Comparison of ENCODE assay signal across 11 cellular contexts in genomic region chr11:2919837-2920236, GRCh38. TPM values are rescaled to one million over a fixed set of nuclear protein-coding genes. Genes with fewer than 3 reads are reported as not detected.
DNase-seq lines count a peak whose midpoint lies in the region; ATAC-seq and TF ChIP-seq lines count a peak whose summit lies in the region.
"Had no signal": no experiment of that assay in that cellular context is flagged by ENCODE, and none has a peak within 500 bp of the region (broad histone marks: within the 10 kb centered on the region; RNA-seq: fewer than 3 reads in every experiment).

No MANE protein-coding gene starts in this region.

- no peak overlapping the region for H2BK5ac ChIP-seq in neuronal stem cell (ENCODE audit: low read length)

- no peaks in the 10 kb centered on the region for H3K4me1 ChIP-seq in right cardiac atrium (ENCODE audit: control insufficient read depth, insufficient read depth, low read length)
- H3K4me1 ChIP-seq in neuronal stem cell (ENCODE audit: control insufficient read depth in 2 of 2, insufficient read depth in 1 of 2, low read depth in 1 of 2, low read length in 2 of 2), result peaks cover 0 to 2% of the 10 kb centered on the region in 2 donors

- no peak for TF ChIP-seq CTCF in RWPE1 (conservative IDR thresholded peaks at IDR 0.05; ENCODE audit: low read depth)
- no peak for TF ChIP-seq CTCF in omental fat pad (IDR thresholded peaks at IDR 0.05)

- H3K18ac ChIP-seq in neuronal stem cell (ENCODE audit: low read length), result no peak overlapping the region

- H2AFZ ChIP-seq in neuronal stem cell (ENCODE audit: low read length), result no peak overlapping the region

- no peak overlapping the region for H3K23ac ChIP-seq in neuronal stem cell (ENCODE audit: low read depth, low read length, poor library complexity)

- peak in 1 of 2 donors; percentile 2 for ATAC-seq in right cardiac atrium
- no peak for ATAC-seq in Right ventricle myocardium inferior
- ATAC-seq in left lobe of liver, result no peak
- no peak for ATAC-seq in omental fat pad (ENCODE audit: low FRiP score)
- ATAC-seq: A549, HCT116 had no signal

- no peak overlapping the region for H4K8ac ChIP-seq in neuronal stem cell (ENCODE audit: low read depth, low read length)

- H4K91ac ChIP-seq in neuronal stem cell (ENCODE audit: low read depth, low read length, poor library complexity), result peak overlapping the region; percentile 53

- H3K4me3 ChIP-seq in right cardiac atrium (ENCODE audit: low read length), result no peak overlapping the region
- no peak overlapping the region for H3K4me3 ChIP-seq in neuronal stem cell (ENCODE audit: low read length in 2 of 2)
- H3K4me3 ChIP-seq: A549 had no signal

- no peak overlapping the region for H3K4me2 ChIP-seq in neuronal stem cell (ENCODE audit: insufficient read depth, low read length, poor library complexity, severe bottlenecking)
- H3K4me2 ChIP-seq: A549 had no signal

- 69% methylated on average over 13 of the region's 13 CpGs for WGBS in right cardiac atrium
- no CpG with 5 or more reads among the region's 13 CpGs for WGBS in neuronal stem cell (ENCODE audit: extremely low coverage in 2 of 2, insufficient read length in 2 of 2, insufficient replicate concordance in 1 of 2), 2 donors

- CTCF ChIA-PET in RWPE1 (lab: Yijun Ruan, JAX), result interaction anchor here (0.9 to 1.1 kb wide), 2 partner anchors 28 to 388 kb away, joined by 3 to 7 read pairs; no protein-coding TSS in a partner anchor

- H3K4ac ChIP-seq in neuronal stem cell (ENCODE audit: low read length), result no peak overlapping the region

- H2BK12ac ChIP-seq in neuronal stem cell (ENCODE audit: low read length), result no peak overlapping the region

- no peaks in the 10 kb centered on the region for H3K79me1 ChIP-seq in neuronal stem cell (ENCODE audit: low read depth, low read length)

- DNase-seq in right cardiac atrium (peak in 2 of 3 donors; percentile 51 to 74), Right ventricle myocardium inferior (ENCODE audit: missing footprints) (no peak), RWPE1 (ENCODE audit: low spot score) (no peak), neuronal stem cell (ENCODE audit: low spot score) (no peak), left lobe of liver (ENCODE audit: low spot score) (no peak), omental fat pad (ENCODE audit: low spot score) (no peak)
- DNase-seq: CD4-positive, CD25-positive, alpha-beta regulatory T cell; DMS53; GF-D8 had no signal

- no peak overlapping the region for H3K9ac ChIP-seq in neuronal stem cell (ENCODE audit: low read depth, low read length, poor library complexity)

- no peak overlapping the region for H3K14ac ChIP-seq in neuronal stem cell (ENCODE audit: low read length)

- POLR2A ChIA-PET in RWPE1 (lab: Yijun Ruan, JAX; ENCODE audit: low non-redundant PET), result no interaction called here

- H3K9me3 ChIP-seq in right cardiac atrium (ENCODE audit: control insufficient read depth, low read length) (no peaks in the 10 kb centered on the region), neuronal stem cell (replicated peaks in 1 of 2; ENCODE audit: control insufficient read depth in 2 of 2, insufficient read depth in 1 of 2, low read depth in 1 of 2, low read length in 2 of 2) (no peaks in the 10 kb centered on the region)
- H3K9me3 ChIP-seq: A549 had no signal

- H3K27ac ChIP-seq in right cardiac atrium (ENCODE audit: low read length), result no peak overlapping the region
- peak overlapping the region; percentile 21; the same call in 1 of the 2 replicates for H3K27ac ChIP-seq in RWPE1
- no peak overlapping the region for H3K27ac ChIP-seq in neuronal stem cell (replicated peaks; ENCODE audit: low read length)
- H3K27ac ChIP-seq: A549 had no signal

- H2AK5ac ChIP-seq in neuronal stem cell (ENCODE audit: low read depth, low read length), result peak overlapping the region; percentile 81

- H3K27me3 ChIP-seq in right cardiac atrium (ENCODE audit: control insufficient read depth, insufficient read depth) (no peaks in the 10 kb centered on the region), neuronal stem cell (ENCODE audit: control insufficient read depth in 3 of 3, insufficient read depth in 3 of 3, low read depth in 1 of 3, low read length in 3 of 3) (no peaks in the 10 kb centered on the region)

- H2BK120ac ChIP-seq in neuronal stem cell (ENCODE audit: low read depth, low read length), result no peak overlapping the region

- intact Hi-C loops in right cardiac atrium (cut with DNase I) (no loop called here), Right ventricle myocardium inferior (cut with DNase I) (no loop called here)

- no peaks in the 10 kb centered on the region for H3K36me3 ChIP-seq in neuronal stem cell (replicated peaks in 1 of 2; ENCODE audit: control insufficient read depth in 2 of 2, insufficient read depth in 2 of 2, low read length in 2 of 2)

- peak overlapping the region; percentile 58 for H2BK15ac ChIP-seq in neuronal stem cell (ENCODE audit: low read length)

RNA-seq across cellular contexts. Expression of gene PHLDA2, which starts 9.4 kb away (rescaled TPM):
- total RNA-seq in right cardiac atrium (1 to 10 TPM in 1 of 4 donors, under 1 TPM in 2, not detected in 1; 0.57 to 2.1 (median 0.74) TPM), Right ventricle myocardium inferior (0.65 TPM), left lobe of liver (1.3 TPM), omental fat pad (10 to 100 TPM in 1 of 4 donors, 1 to 10 TPM in 2, not detected in 1; 3.8 to 10.2 (median 7.1) TPM)
- polyA plus RNA-seq in right cardiac atrium, result 2.0 TPM
- polyA plus RNA-seq in neuronal stem cell (2013, experiment 1 of 2), result 6.3 TPM
- 6.8 TPM for polyA plus RNA-seq in neuronal stem cell (2013, experiment 2 of 2)

RNA-seq across cellular contexts. Expression of gene CDKN1C, which starts 34.3 kb away (rescaled TPM):
- total RNA-seq in right cardiac atrium (10 to 100 TPM; 16.1 to 26.3 (median 21.4) TPM), Right ventricle myocardium inferior (40.0 TPM), left lobe of liver (8.4 TPM), omental fat pad (100 to 1,000 TPM; 111 to 314 (median 138) TPM)
- 27.6 TPM for polyA plus RNA-seq in right cardiac atrium
- 45.4 TPM for polyA plus RNA-seq in neuronal stem cell (2013, experiment 1 of 2)
- 48.3 TPM for polyA plus RNA-seq in neuronal stem cell (2013, experiment 2 of 2)

Comparison
In these comparisons a context has a peak if more than half of its experiments do, and no peak if none do; other contexts are left out.
1. DNase-seq: peak in right cardiac atrium (2 of 3); none in Right ventricle myocardium inferior (single experiment), RWPE1 (single experiment), neuronal stem cell (single experiment), left lobe of liver (single experiment) and omental fat pad (single experiment).